ENCODE assay signal across 9 cellular contexts in the genomic region with DNA sequence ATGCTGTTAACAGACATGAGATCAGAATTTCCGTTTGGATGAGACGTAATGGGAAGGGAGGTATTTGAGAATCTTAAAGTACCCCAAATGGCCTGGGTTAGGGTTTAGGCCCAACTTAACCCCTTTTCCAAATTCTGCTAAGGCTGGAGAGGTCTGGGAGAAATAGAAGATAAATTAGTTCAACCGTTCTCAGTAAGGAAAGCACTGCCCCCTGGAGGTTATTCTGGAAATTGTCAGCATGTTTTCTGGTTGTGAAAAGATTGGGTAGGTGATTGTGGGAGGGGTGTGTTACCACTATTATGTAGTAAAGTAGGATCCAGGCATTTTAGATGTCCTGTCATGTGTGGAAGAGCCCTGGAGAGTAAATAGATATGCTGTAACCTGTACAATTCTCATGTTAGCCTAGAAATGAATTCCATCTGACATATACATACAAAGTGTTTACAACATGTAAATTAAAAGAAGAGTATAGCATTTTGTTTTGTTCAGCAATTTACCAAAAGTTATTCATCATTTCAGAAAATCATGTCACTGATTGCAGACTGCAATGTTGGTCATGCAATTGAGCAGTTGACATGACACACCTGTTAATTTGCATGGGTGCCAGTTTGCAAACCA. TPM values are rescaled to one million over a fixed set of nuclear protein-coding genes. Genes with fewer than 3 reads are reported as not detected.
DNase-seq lines count a peak whose midpoint lies in the region; ATAC-seq and TF ChIP-seq lines count a peak whose summit lies in the region.
"Had no signal": no experiment of that assay in that cellular context is flagged by ENCODE, and none has a peak within 500 bp of the region (broad histone marks: within the 10 kb centered on the region; RNA-seq: fewer than 3 reads in every experiment).

No MANE protein-coding gene starts in this region.

- peak; percentile 44 for ATAC-seq in CD8-positive, alpha-beta T cell
- ATAC-seq in GM18870 (IDR thresholded peaks at IDR 0.05; ENCODE audit: unreplicated experiment) (peak; percentile 59), GM21423 (IDR thresholded peaks at IDR 0.05; ENCODE audit: unreplicated experiment) (no peak)

- no peaks in the 10 kb centered on the region for H3K4me1 Mint-ChIP-seq in CD8-positive, alpha-beta T cell (ENCODE audit: low read depth)
- H3K4me1 Mint-ChIP-seq: activated naive CD4-positive, alpha-beta T cell treated with anti-CD3 and anti-CD28 coated beads, Interleukin-2, amount 50 U/mL, for 24 hours had no signal

- no peaks in the 10 kb centered on the region for H3K79me2 ChIP-seq in OCI-LY7 (ENCODE audit: insufficient read depth, low read depth, low read length)

- no peak overlapping the region for H3K27ac Mint-ChIP-seq in CD8-positive, alpha-beta T cell

- CTCF ChIA-PET in CD8-positive, alpha-beta T cell (lab: Charles Lee) = interaction anchor here (0.7 to 2.0 kb wide), 7 partner anchors 10 to 416 kb away, joined by 3 to 12 read pairs (median 4); no protein-coding TSS in a partner anchor
- CTCF ChIA-PET in OCI-LY7 (lab: Charles Lee; ENCODE audit: unreplicated experiment) = no interaction called here

- intact Hi-C loops in CD8-positive, alpha-beta T cell (cut with DNase I, micrococcal nuclease) = loop anchor here (1.0 to 10.0 kb wide), 5 partner anchors 296 to 583 kb away; no protein-coding TSS in a partner anchor
- intact Hi-C loops in OCI-LY7 (cut with micrococcal nuclease; ENCODE audit: unreplicated experiment) = loop anchor here (1.0 to 2.0 kb wide), 3 partner anchors 297 to 583 kb away; no protein-coding TSS in a partner anchor
- intact Hi-C loops in sigmoid colon (cut with DNase I) = loop anchor here (1.0 kb wide), 1 partner anchor 297 kb away; no protein-coding TSS in a partner anchor

- H3K36me3 Mint-ChIP-seq in CD8-positive, alpha-beta T cell = no peaks in the 10 kb centered on the region
- H3K36me3 Mint-ChIP-seq: activated naive CD4-positive, alpha-beta T cell treated with anti-CD3 and anti-CD28 coated beads, Interleukin-2, amount 50 U/mL, for 24 hours had no signal

- H3K9me3 ChIP-seq in CD8-positive, alpha-beta T cell (ENCODE audit: low read length) = no peaks in the 10 kb centered on the region
- no peaks in the 10 kb centered on the region for H3K9me3 ChIP-seq in OCI-LY7 (ENCODE audit: low read length)
- H3K9me3 ChIP-seq in right atrium auricular region = no peaks in the 10 kb centered on the region
- H3K9me3 ChIP-seq in sigmoid colon = no peaks in the 10 kb centered on the region

- H4K20me1 ChIP-seq in OCI-LY7 (ENCODE audit: insufficient read depth, low read length) = no peaks in the 10 kb centered on the region

- H2AFZ ChIP-seq in OCI-LY7 (ENCODE audit: low read length) = no peak overlapping the region

- no peak overlapping the region for H3K27ac ChIP-seq in CD8-positive, alpha-beta T cell (ENCODE audit: low read depth, low read length)
- H3K27ac ChIP-seq in OCI-LY7 (ENCODE audit: low read depth, low read length, poor library complexity, severe bottlenecking) (no peak overlapping the region), right atrium auricular region (no peak overlapping the region), sigmoid colon (no peak overlapping the region)

- no peak for TF ChIP-seq EP300 in sigmoid colon (IDR thresholded peaks at IDR 0.05)

- no peaks in the 10 kb centered on the region for H3K4me1 ChIP-seq in CD8-positive, alpha-beta T cell (ENCODE audit: insufficient read depth, low read length)
- H3K4me1 ChIP-seq in OCI-LY7 (ENCODE audit: insufficient read depth, low read length, poor library complexity, severe bottlenecking) (no peaks in the 10 kb centered on the region), right atrium auricular region (no peaks in the 10 kb centered on the region), sigmoid colon (no peaks in the 10 kb centered on the region)

- H3K9me3 Mint-ChIP-seq in CD8-positive, alpha-beta T cell = no peaks in the 10 kb centered on the region
- H3K9me3 Mint-ChIP-seq: activated naive CD4-positive, alpha-beta T cell treated with anti-CD3 and anti-CD28 coated beads, Interleukin-2, amount 50 U/mL, for 24 hours had no signal

- no peaks in the 10 kb centered on the region for H3K9me2 ChIP-seq in OCI-LY7 (ENCODE audit: insufficient read depth, low read length)

- DNase-seq in CD8-positive, alpha-beta T cell = peak; percentile 6 to 58 (median 33)
- peak; percentile 42 for DNase-seq in HK-2 (ENCODE audit: unreplicated experiment)
- DNase-seq in OCI-LY7 (ENCODE audit: low spot score) = peak; percentile 62
- peak; percentile 22 for DNase-seq in activated gamma-delta T cell treated with anti-CD3 and anti-CD28 coated beads, Interleukin-2, amount 50 U/mL, for 16 hours (ENCODE audit: low read depth)
- DNase-seq in right atrium auricular region (ENCODE audit: low spot score) = peak; percentile 65
- no peak for DNase-seq in sigmoid colon

- peak; percentile 76 for TF ChIP-seq CTCF in CD8-positive, alpha-beta T cell (IDR thresholded peaks at IDR 0.05)
- TF ChIP-seq CTCF in OCI-LY7 (conservative IDR thresholded peaks at IDR 0.05; ENCODE audit: low read length) (peak; percentile 94), right atrium auricular region (IDR thresholded peaks at IDR 0.05) (peak; percentile 58 to 84), sigmoid colon (IDR thresholded peaks at IDR 0.05) (peak; percentile 25 to 77 (median 58))

- 22 to 25% methylated on average over 3 of the region's 3 CpGs for WGBS in sigmoid colon, 2 donors

- no peaks in the 10 kb centered on the region for H3K27me3 ChIP-seq in CD8-positive, alpha-beta T cell (ENCODE audit: insufficient read depth, low read length)
- H3K27me3 ChIP-seq in right atrium auricular region (no peaks in the 10 kb centered on the region), sigmoid colon (no peaks in the 10 kb centered on the region)

- BruUV-seq in OCI-LY7 (replicated peaks; lab: Mats Ljungman, UMichigan) = no TSS peak

- peaks cover 31% of the 10 kb centered on the region for H3K27me3 Mint-ChIP-seq in CD8-positive, alpha-beta T cell (ENCODE audit: low read depth)

- no peak overlapping the region for H3K4me2 ChIP-seq in OCI-LY7 (ENCODE audit: low read length)

- TF ChIP-seq POLR2A in sigmoid colon (IDR thresholded peaks at IDR 0.05) = no peak

- no peaks in the 10 kb centered on the region for H3K36me3 ChIP-seq in CD8-positive, alpha-beta T cell (ENCODE audit: insufficient read depth, low read length)
- H3K36me3 ChIP-seq in OCI-LY7 (ENCODE audit: insufficient read depth, low read length) (no peaks in the 10 kb centered on the region), right atrium auricular region (no peaks in the 10 kb centered on the region), sigmoid colon (no peaks in the 10 kb centered on the region)

- H3K4me3 Mint-ChIP-seq in CD8-positive, alpha-beta T cell = no peak overlapping the region
- H3K4me3 Mint-ChIP-seq: activated naive CD4-positive, alpha-beta T cell treated with anti-CD3 and anti-CD28 coated beads, Interleukin-2, amount 50 U/mL, for 24 hours had no signal

- H3K4me3 ChIP-seq in CD8-positive, alpha-beta T cell (ENCODE audit: low read depth, low read length) = no peak overlapping the region
- no peak overlapping the region for H3K4me3 ChIP-seq in OCI-LY7 (ENCODE audit: low read depth, low read length, poor library complexity, severe bottlenecking)
- no peak overlapping the region for H3K4me3 ChIP-seq in right atrium auricular region
- no peak overlapping the region for H3K4me3 ChIP-seq in sigmoid colon

- POLR2A ChIA-PET in CD8-positive, alpha-beta T cell (lab: Charles Lee) = no interaction called here
- POLR2A ChIA-PET in OCI-LY7 (lab: Charles Lee) = no interaction called here

RNA-seq across cellular contexts. Expression of a gene that starts 26.8 kb away (rescaled TPM):
- not detected for total RNA-seq in CD8-positive, alpha-beta T cell
- not detected in 2 replicates for total RNA-seq in OCI-LY7 (2014; rRNA removed; shearing (Covaris generic))
- total RNA-seq in OCI-LY7 (2022) = not detected in 2 replicates
- not detected for total RNA-seq in right atrium auricular region
- total RNA-seq in sigmoid colon = not detected
- not detected for polyA plus RNA-seq in sigmoid colon
